ENCODE assay signal across 7 cellular contexts in the genomic region with DNA sequence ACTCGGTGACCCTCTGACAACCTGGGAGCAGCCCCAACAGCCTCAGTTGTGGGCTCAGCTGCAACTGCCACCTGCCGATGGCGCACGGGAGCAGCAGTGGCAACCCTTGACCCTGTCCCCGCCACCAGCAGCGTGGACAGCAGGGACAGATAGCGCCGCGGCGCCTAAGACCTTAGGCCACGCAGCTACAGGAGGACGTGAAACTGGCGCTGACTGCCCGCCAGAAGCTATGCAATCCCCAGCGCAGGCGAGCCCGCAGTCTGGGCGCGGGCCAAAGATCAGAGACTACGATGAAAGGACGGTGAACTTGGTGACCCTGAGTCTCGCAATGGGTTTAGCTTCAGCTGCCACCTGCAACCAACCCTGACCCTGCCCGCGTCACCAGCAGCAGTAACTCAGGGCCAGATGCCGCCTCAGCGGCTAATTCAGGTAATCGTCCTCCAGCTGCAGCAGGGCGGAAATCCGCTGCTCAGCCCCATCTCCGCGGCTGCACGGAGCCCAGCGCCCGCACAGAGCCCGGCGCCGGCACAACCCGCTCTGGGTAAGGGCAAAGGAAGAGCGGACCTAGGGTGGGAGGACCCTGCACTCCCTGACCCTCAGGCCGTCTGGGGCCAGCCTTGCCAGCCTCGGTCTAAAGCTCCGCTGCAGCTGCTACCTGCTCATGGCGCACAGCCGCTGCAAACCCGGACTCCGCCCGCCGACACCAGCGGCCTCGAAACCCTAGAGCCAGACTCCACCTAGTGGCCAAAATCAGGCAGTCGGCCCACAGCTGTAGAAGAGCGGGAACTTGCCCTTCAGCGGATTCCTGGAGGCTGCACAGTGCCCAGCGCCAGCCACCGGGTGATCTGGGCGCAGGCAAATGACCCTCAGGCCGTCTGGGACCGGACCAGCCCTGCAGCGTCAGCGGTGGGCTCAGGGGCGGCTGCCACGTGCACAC.
A peak's percentile ranks its signal among the peaks of the same experiment; 100 is the strongest.
DNase-seq lines count a peak whose midpoint lies in the region; TF ChIP-seq lines count a peak whose summit lies in the region.
"Not testable (repeated sequence)": the region's sequence is repeated elsewhere in the genome, so short reads cannot be mapped to it uniquely, and the experiment has no call there.

No MANE protein-coding gene starts in this region.

- CTCF ChIA-PET in PC-9 (lab: Charles Lee): not testable (repeated sequence)

- not testable (repeated sequence) for H3K9ac ChIP-seq in trophoblast cell (ENCODE audit: low read length)

- no CpG with 5 or more reads among the region's 62 CpGs for WGBS in trophoblast cell (ENCODE audit: extremely low coverage, insufficient coverage, insufficient read length)

- H4K12ac ChIP-seq in trophoblast cell (ENCODE audit: low read depth, low read length): not testable (repeated sequence)

- not testable (repeated sequence) for BruUV-seq in PC-9 (replicated peaks; lab: Mats Ljungman, UMichigan)

- H4K20me1 ChIP-seq in PC-9 (ENCODE audit: insufficient read depth): not testable (repeated sequence)

- H3K4me1 ChIP-seq in PC-9 (replicated peaks; ENCODE audit: insufficient read depth); left ventricle myocardium inferior; trophoblast cell (ENCODE audit: control insufficient read depth in 1 of 2, insufficient read depth in 2 of 2, low read length in 2 of 2): not testable (repeated sequence)

- not testable (repeated sequence) for H3K79me2 ChIP-seq in PC-9 (ENCODE audit: low read depth); trophoblast cell (ENCODE audit: control insufficient read depth, insufficient read depth, low read length, poor library complexity)

- intact Hi-C loops in PC-9 (cut with micrococcal nuclease; ENCODE audit: unreplicated experiment); left ventricle myocardium inferior (cut with micrococcal nuclease): not testable (repeated sequence)

- H3K4me3 ChIP-seq in GM12865 (ENCODE audit: low read depth, low read length): peak overlapping the region; percentile 23
- H3K4me3 ChIP-seq in PC-9: peak overlapping the region; percentile 39; the same call in 1 of the 2 replicates
- peak overlapping the region; percentile 50 for H3K4me3 ChIP-seq in left ventricle myocardium inferior
- not testable (repeated sequence) for H3K4me3 ChIP-seq in trophoblast cell (ENCODE audit: low read depth, low read length)

- POLR2A ChIA-PET in PC-9 (lab: Charles Lee; ENCODE audit: unreplicated experiment): not testable (repeated sequence)

- not testable (repeated sequence) for H2AFZ ChIP-seq in PC-9; trophoblast cell (ENCODE audit: insufficient read depth, low read length, poor library complexity)

- H3K9me2 ChIP-seq in PC-9 (ENCODE audit: insufficient read depth): not testable (repeated sequence)

- H3F3A ChIP-seq in PC-9 (ENCODE audit: insufficient read depth, low read depth): not testable (repeated sequence)

- H4K8ac ChIP-seq in trophoblast cell (ENCODE audit: low read depth, low read length): not testable (repeated sequence)

- H3K4ac ChIP-seq in trophoblast cell (ENCODE audit: low read depth, low read length): not testable (repeated sequence)

- H3K27me3 ChIP-seq in PC-9 (ENCODE audit: insufficient read depth, low read depth); left ventricle myocardium inferior (ENCODE audit: low read depth); trophoblast cell (ENCODE audit: insufficient read depth, low read length): not testable (repeated sequence)

- H3K79me1 ChIP-seq in trophoblast cell (ENCODE audit: low read length): not testable (repeated sequence)

- not testable (repeated sequence) for H2BK5ac ChIP-seq in trophoblast cell (ENCODE audit: low read depth, low read length, poor library complexity)

- H2BK120ac ChIP-seq in trophoblast cell (ENCODE audit: insufficient read depth, low read length, poor library complexity): not testable (repeated sequence)

- TF ChIP-seq CTCF in GM12865 (IDR thresholded peaks at IDR 0.05; ENCODE audit: insufficient read depth, low read depth, low read length, missing control alignments): peak; percentile 35
- peak; percentile 47; the same call in 1 of the 2 replicates for TF ChIP-seq CTCF in PC-9 (conservative IDR thresholded peaks at IDR 0.05)
- peak; percentile 37 for TF ChIP-seq CTCF in left ventricle myocardium inferior (IDR thresholded peaks at IDR 0.05; ENCODE audit: borderline replicate concordance)

- not testable (repeated sequence) for H3K9me3 ChIP-seq in PC-9 (ENCODE audit: insufficient read depth, low read depth); left ventricle myocardium inferior (replicated peaks); trophoblast cell (ENCODE audit: insufficient read depth, low read depth, low read length)

- not testable (repeated sequence) for H2BK12ac ChIP-seq in trophoblast cell (ENCODE audit: low read length)

- not testable (repeated sequence) for H3K14ac ChIP-seq in trophoblast cell (ENCODE audit: low read length)

- not testable (repeated sequence) for H4K91ac ChIP-seq in trophoblast cell (ENCODE audit: low read depth, low read length)

- H3K23ac ChIP-seq in trophoblast cell (ENCODE audit: low read length): not testable (repeated sequence)

- peak overlapping the region; percentile 54; the same call in 1 of the 2 replicates for H3K4me2 ChIP-seq in PC-9
- H3K4me2 ChIP-seq in trophoblast cell (ENCODE audit: low read length): not testable (repeated sequence)

- H2AK5ac ChIP-seq in trophoblast cell (ENCODE audit: low read length): not testable (repeated sequence)

- not testable (repeated sequence) for H3K36me3 ChIP-seq in PC-9 (ENCODE audit: low read depth); left ventricle myocardium inferior; trophoblast cell (ENCODE audit: control insufficient read depth in 1 of 2, insufficient read depth in 2 of 2, low read length in 2 of 2)

- not testable (repeated sequence) for H3K18ac ChIP-seq in trophoblast cell (ENCODE audit: low read length)

- H3K27ac ChIP-seq in PC-9; left ventricle myocardium inferior (replicated peaks); trophoblast cell (ENCODE audit: low read depth, low read length): not testable (repeated sequence)

- DNase-seq in GM12865 (ENCODE audit: low read depth): peak; percentile 17
- DNase-seq in PC-9: peak in 1 of 2 experiments; percentile 64
- DNase-seq in activated CD8-positive, alpha-beta memory T cell treated with anti-CD3 and anti-CD28 coated beads for 24 hours: peak; percentile 85
- peak in 31 of 58 donors; percentile 2 to 66 (median 28) for DNase-seq in anterior cingulate cortex (lab: John Stamatoyannopoulos, UW)
- peak; percentile 52 for DNase-seq in left ventricle myocardium inferior
- peak; percentile 81 to 85 for DNase-seq in trophoblast cell
- DNase-seq in stimulated activated CD8-positive, alpha-beta memory T cell treated with anti-CD3 and anti-CD28 coated beads, Interleukin-15, amount 100 ng/mL, for 24 hours (ENCODE audit: low read depth): peak; percentile 37
